9 cellular contexts compared by ENCODE assay signal in genomic region chr12:81668475-81668874, GRCh38.
A peak's percentile ranks its signal among the peaks of the same experiment; 100 is the strongest.
DNase-seq lines count a peak whose midpoint lies in the region; ATAC-seq and TF ChIP-seq lines count a peak whose summit lies in the region.
"Had no signal": no experiment of that assay in that cellular context is flagged by ENCODE, and none has a peak within 500 bp of the region (broad histone marks: within the 10 kb centered on the region; RNA-seq: fewer than 3 reads in every experiment).

No MANE protein-coding gene starts in this region.

- no peak overlapping the region for H3K4me3 Mint-ChIP-seq in CD4-positive, alpha-beta T cell
- H3K4me3 Mint-ChIP-seq: natural killer cell had no signal

- H3K36me3 ChIP-seq in ovary: no peaks in the 10 kb centered on the region
- no peaks in the 10 kb centered on the region for H3K36me3 ChIP-seq in esophagus squamous epithelium

- H3K27me3 ChIP-seq in ovary (no peaks in the 10 kb centered on the region), esophagus squamous epithelium (no peaks in the 10 kb centered on the region)
- H3K27me3 ChIP-seq in CD4-positive, alpha-beta T cell (ENCODE audit: control insufficient read depth, insufficient read depth, low read length): no peaks in the 10 kb centered on the region

- no peak overlapping the region for H3K27ac Mint-ChIP-seq in CD4-positive, alpha-beta T cell
- H3K27ac Mint-ChIP-seq: natural killer cell had no signal

- no peaks in the 10 kb centered on the region for H3K27me3 Mint-ChIP-seq in CD4-positive, alpha-beta T cell

- H3K27ac ChIP-seq in ovary: no peak overlapping the region
- H3K27ac ChIP-seq in esophagus squamous epithelium: no peak overlapping the region
- H3K27ac ChIP-seq in CD4-positive, alpha-beta T cell (ENCODE audit: low read depth, low read length): no peak overlapping the region

- intact Hi-C loops in ovary (cut with DNase I) (no loop called here), esophagus squamous epithelium (cut with DNase I) (no loop called here)
- intact Hi-C loops in CD4-positive, alpha-beta T cell (cut with DNase I, micrococcal nuclease): no loop called here

- CTCF ChIA-PET in CD4-positive, alpha-beta T cell (lab: Charles Lee): no interaction called here

- peaks cover 2% of the 10 kb centered on the region for H3K9me3 Mint-ChIP-seq in CD4-positive, alpha-beta T cell

- no peak for TF ChIP-seq EP300 in ovary (IDR thresholded peaks at IDR 0.05)

- POLR2A ChIA-PET in CD4-positive, alpha-beta T cell (lab: Charles Lee): no interaction called here

- TF ChIP-seq CTCF in AG09319 (IDR thresholded peaks at IDR 0.05; ENCODE audit: low read depth, low read length) (no peak), ovary (IDR thresholded peaks at IDR 0.05) (no peak), esophagus squamous epithelium (IDR thresholded peaks at IDR 0.05) (no peak)
- no peak for TF ChIP-seq CTCF in CD4-positive, alpha-beta T cell (IDR thresholded peaks at IDR 0.05)

- no peaks in the 10 kb centered on the region for H3K9me3 ChIP-seq in ovary
- no peaks in the 10 kb centered on the region for H3K9me3 ChIP-seq in esophagus squamous epithelium
- H3K9me3 ChIP-seq in CD4-positive, alpha-beta T cell (ENCODE audit: control insufficient read depth, low read length): no peaks in the 10 kb centered on the region

- no peak for TF ChIP-seq POLR2A in ovary (IDR thresholded peaks at IDR 0.05)
- TF ChIP-seq POLR2A in esophagus squamous epithelium (IDR thresholded peaks at IDR 0.05): no peak

- ATAC-seq in GM19395 (IDR thresholded peaks at IDR 0.05; ENCODE audit: unreplicated experiment) (peak; percentile 90), HG03442 (IDR thresholded peaks at IDR 0.05; ENCODE audit: unreplicated experiment) (peak; percentile 100)
- no peak for ATAC-seq in CD4-positive, alpha-beta T cell (ENCODE audit: poor library complexity)

- no peak overlapping the region for H3K4me3 ChIP-seq in ovary
- no peak overlapping the region for H3K4me3 ChIP-seq in esophagus squamous epithelium

- DNase-seq in AG09319 (ENCODE audit: extremely low read depth, low read depth) (peak; percentile 8), amniotic epithelial cell (ENCODE audit: low read depth) (peak; percentile 83), ovary (no peak), esophagus squamous epithelium (lab: John Stamatoyannopoulos, UW) (no peak)
- peak; percentile 1 to 17 for DNase-seq in stimulated activated CD4-positive, alpha-beta T cell treated with anti-CD3 and anti-CD28 coated beads, Interleukin-15, amount 100 ng/mL, for 48 hours (ENCODE audit: low read depth in 2 of 2)
- DNase-seq in CD4-positive, alpha-beta T cell: no peak
- DNase-seq: natural killer cell had no signal

- 5 to 14% (median 11%) methylated on average over 1 of the region's 1 CpG for WGBS in ovary, 3 donors
- WGBS in esophagus squamous epithelium, 2 donors: 7 to 28% methylated on average over 1 of the region's 1 CpG

- no peaks in the 10 kb centered on the region for H3K36me3 Mint-ChIP-seq in CD4-positive, alpha-beta T cell (ENCODE audit: low read depth)
- H3K36me3 Mint-ChIP-seq: natural killer cell had no signal

- H3K4me1 ChIP-seq in ovary (ENCODE audit: insufficient read depth) (no peaks in the 10 kb centered on the region), esophagus squamous epithelium (no peaks in the 10 kb centered on the region)

- H3K4me1 Mint-ChIP-seq in CD4-positive, alpha-beta T cell (ENCODE audit: low read depth): no peaks in the 10 kb centered on the region
- H3K4me1 Mint-ChIP-seq: natural killer cell had no signal

Comparison
In these comparisons a context has a peak if more than half of its experiments do, and no peak if none do; other contexts are left out.
1. DNase-seq: peak in AG09319 (single experiment), amniotic epithelial cell (single experiment) and stimulated activated CD4-positive, alpha-beta T cell treated with anti-CD3 and anti-CD28 coated beads, Interleukin-15, amount 100 ng/mL, for 48 hours (2 of 2); none in ovary (0 of 5), esophagus squamous epithelium (single experiment) and CD4-positive, alpha-beta T cell (0 of 10).